Comparison of ENCODE assay signal across 1 cellular context in genomic region chr12:42486407-42486806, GRCh38.
TF ChIP-seq lines count a peak whose summit lies in the region.

No MANE protein-coding gene starts in this region.

TF ChIP-seq in WTC11, 78 proteins besides CTCF, POLR2A, EP300 and RAD21 (continued from another document):
- TF ChIP-seq ZNF532 (CRISPR knock-in tag; IDR thresholded peaks at IDR 0.05; ENCODE audit: borderline replicate concordance), result no peak
- TF ChIP-seq ZMAT4 (CRISPR knock-in tag; IDR thresholded peaks at IDR 0.05), result no peak
- TF ChIP-seq CREM (CRISPR knock-in tag; IDR thresholded peaks at IDR 0.05), result no peak
- TF ChIP-seq SOX15 (CRISPR knock-in tag; IDR thresholded peaks at IDR 0.05), result no peak
- TF ChIP-seq, protein P1, sequence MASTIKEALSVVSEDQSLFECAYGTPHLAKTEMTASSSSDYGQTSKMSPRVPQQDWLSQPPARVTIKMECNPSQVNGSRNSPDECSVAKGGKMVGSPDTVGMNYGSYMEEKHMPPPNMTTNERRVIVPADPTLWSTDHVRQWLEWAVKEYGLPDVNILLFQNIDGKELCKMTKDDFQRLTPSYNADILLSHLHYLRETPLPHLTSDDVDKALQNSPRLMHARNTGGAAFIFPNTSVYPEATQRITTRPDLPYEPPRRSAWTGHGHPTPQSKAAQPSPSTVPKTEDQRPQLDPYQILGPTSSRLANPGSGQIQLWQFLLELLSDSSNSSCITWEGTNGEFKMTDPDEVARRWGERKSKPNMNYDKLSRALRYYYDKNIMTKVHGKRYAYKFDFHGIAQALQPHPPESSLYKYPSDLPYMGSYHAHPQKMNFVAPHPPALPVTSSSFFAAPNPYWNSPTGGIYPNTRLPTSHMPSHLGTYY (CRISPR knock-in tag; IDR thresholded peaks at IDR 0.05), result no peak
TF ChIP-seq in WTC11: peak in this region for 0.
